ENCODE assay signal across 9 cellular contexts in the genomic region with DNA sequence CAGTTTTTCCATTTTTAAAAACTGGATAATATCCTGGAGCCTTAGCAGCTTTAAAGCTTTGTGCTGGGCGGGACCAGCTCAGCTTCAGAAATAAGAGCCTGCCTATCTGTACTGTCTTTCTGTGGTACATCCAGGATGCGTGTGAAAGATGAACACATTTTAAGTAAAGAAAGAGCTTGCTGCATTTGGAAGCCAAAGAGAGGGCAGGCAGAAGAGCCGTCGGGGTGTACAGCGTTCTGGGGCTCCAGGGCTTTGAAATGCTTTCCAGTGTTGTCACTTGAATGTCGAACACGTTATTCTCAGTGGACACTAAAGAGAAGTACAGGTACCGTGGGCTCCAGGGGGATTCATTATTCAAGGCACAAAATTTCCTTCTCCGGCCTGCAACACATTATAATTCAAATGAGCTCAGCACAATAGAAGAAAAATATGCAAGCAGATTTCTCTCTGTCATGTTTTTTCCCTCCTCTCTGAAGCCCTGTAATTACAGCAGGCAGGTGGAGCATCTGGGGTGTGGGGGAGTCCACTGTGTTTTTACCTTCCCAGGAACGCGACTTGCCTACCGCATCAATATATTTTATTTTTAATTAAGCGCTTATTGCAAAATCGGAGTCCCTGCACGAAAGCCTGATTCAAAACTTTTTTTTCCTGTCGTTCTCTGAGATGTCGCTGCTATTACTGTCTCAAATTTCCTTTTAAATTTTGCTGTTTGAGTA.
DNase-seq lines count a peak whose midpoint lies in the region; ATAC-seq and TF ChIP-seq lines count a peak whose summit lies in the region.
"Had no signal": no experiment of that assay in that cellular context is flagged by ENCODE, and none has a peak within 500 bp of the region (broad histone marks: within the 10 kb centered on the region; RNA-seq: fewer than 3 reads in every experiment).

No MANE protein-coding gene starts in this region.

- no peak overlapping the region for H3K27ac ChIP-seq in effector memory CD4-positive, alpha-beta T cell (ENCODE audit: insufficient read depth, low read length, poor library complexity, severe bottlenecking)
- H3K27ac ChIP-seq in muscle layer of colon (ENCODE audit: low read depth, low read length) (peak overlapping the region; percentile 92), upper lobe of right lung (peak overlapping the region; percentile 86)

- peaks cover 17% of the 10 kb centered on the region for H3K27me3 Mint-ChIP-seq in activated naive CD8-positive, alpha-beta T cell
- H3K27me3 Mint-ChIP-seq in activated naive CD8-positive, alpha-beta T cell treated with anti-CD3 and anti-CD28 coated beads, Interleukin-2, amount 50 U/mL, for 24 hours = peaks cover 51% of the 10 kb centered on the region

- TF ChIP-seq CTCF in upper lobe of right lung (IDR thresholded peaks at IDR 0.05) = no peak

- H3K4me3 Mint-ChIP-seq in activated naive CD8-positive, alpha-beta T cell = peak overlapping the region; percentile 65
- no peak overlapping the region for H3K4me3 Mint-ChIP-seq in activated naive CD8-positive, alpha-beta T cell treated with anti-CD3 and anti-CD28 coated beads, Interleukin-2, amount 50 U/mL, for 24 hours

- H3K36me3 Mint-ChIP-seq in activated naive CD8-positive, alpha-beta T cell = no peaks in the 10 kb centered on the region
- H3K36me3 Mint-ChIP-seq in activated naive CD8-positive, alpha-beta T cell treated with anti-CD3 and anti-CD28 coated beads, Interleukin-2, amount 50 U/mL, for 24 hours (ENCODE audit: low read depth) = no peaks in the 10 kb centered on the region

- no peaks in the 10 kb centered on the region for H3K9me3 Mint-ChIP-seq in activated naive CD8-positive, alpha-beta T cell (ENCODE audit: low read depth)
- no peaks in the 10 kb centered on the region for H3K9me3 Mint-ChIP-seq in activated naive CD8-positive, alpha-beta T cell treated with anti-CD3 and anti-CD28 coated beads, Interleukin-2, amount 50 U/mL, for 24 hours

- peaks cover 7% of the 10 kb centered on the region for H3K4me1 ChIP-seq in effector memory CD4-positive, alpha-beta T cell (ENCODE audit: control insufficient read depth, insufficient read depth, low read length, poor library complexity, severe bottlenecking)
- H3K4me1 ChIP-seq in muscle layer of colon (ENCODE audit: insufficient read depth, low read length) (peaks cover 25% of the 10 kb centered on the region), upper lobe of right lung (no peaks in the 10 kb centered on the region)

- H3K9ac ChIP-seq in muscle layer of colon (ENCODE audit: low read length) = peak overlapping the region; percentile 42

- DNase-seq in activated naive CD8-positive, alpha-beta T cell treated with anti-CD3 and anti-CD28 coated beads, Interleukin-2, amount 50 U/mL, for 24 hours = no peak
- DNase-seq in effector memory CD4-positive, alpha-beta T cell = no peak
- DNase-seq in upper lobe of right lung = no peak
- no peak for DNase-seq in HPDE6-E6E7 (ENCODE audit: extremely low spot score)
- no peak for DNase-seq in glomerular visceral epithelial cell (ENCODE audit: extremely low spot score)
- DNase-seq in amniotic stem cell (lab: John Stamatoyannopoulos, UW) = no peak
- DNase-seq: GF-D8 had no signal

- H3K4me3 ChIP-seq in effector memory CD4-positive, alpha-beta T cell (ENCODE audit: insufficient read depth, low read depth, low read length, poor library complexity, severe bottlenecking) = peak overlapping the region; percentile 46
- peak overlapping the region; percentile 65 to 97 for H3K4me3 ChIP-seq in muscle layer of colon (ENCODE audit: low read depth in 1 of 2, low read length in 2 of 2)
- peak overlapping the region; percentile 57 for H3K4me3 ChIP-seq in upper lobe of right lung

- no peak overlapping the region for H3K27ac Mint-ChIP-seq in activated naive CD8-positive, alpha-beta T cell
- H3K27ac Mint-ChIP-seq in activated naive CD8-positive, alpha-beta T cell treated with anti-CD3 and anti-CD28 coated beads, Interleukin-2, amount 50 U/mL, for 24 hours = no peak overlapping the region

- H3K36me3 ChIP-seq in effector memory CD4-positive, alpha-beta T cell (ENCODE audit: control insufficient read depth, insufficient read depth, low read length) = no peaks in the 10 kb centered on the region
- H3K36me3 ChIP-seq in muscle layer of colon (ENCODE audit: insufficient read depth, low read length) = no peaks in the 10 kb centered on the region
- H3K36me3 ChIP-seq in upper lobe of right lung = no peaks in the 10 kb centered on the region

- no peaks in the 10 kb centered on the region for H3K9me3 ChIP-seq in effector memory CD4-positive, alpha-beta T cell (ENCODE audit: control insufficient read depth, low read length)
- H3K9me3 ChIP-seq in muscle layer of colon (ENCODE audit: low read length) (no peaks in the 10 kb centered on the region), upper lobe of right lung (no peaks in the 10 kb centered on the region)

- ATAC-seq in activated naive CD8-positive, alpha-beta T cell treated with anti-CD3 and anti-CD28 coated beads, Interleukin-2, amount 50 U/mL, for 24 hours = no peak
- no peak for ATAC-seq in upper lobe of right lung

- peaks cover 11% of the 10 kb centered on the region for H3K4me1 Mint-ChIP-seq in activated naive CD8-positive, alpha-beta T cell (ENCODE audit: low read depth)
- peaks cover 12% of the 10 kb centered on the region for H3K4me1 Mint-ChIP-seq in activated naive CD8-positive, alpha-beta T cell treated with anti-CD3 and anti-CD28 coated beads, Interleukin-2, amount 50 U/mL, for 24 hours

- peaks cover 20% of the 10 kb centered on the region for H3K27me3 ChIP-seq in effector memory CD4-positive, alpha-beta T cell (replicated peaks; ENCODE audit: control insufficient read depth, insufficient read depth, low read length, poor library complexity, severe bottlenecking)
- no peaks in the 10 kb centered on the region for H3K27me3 ChIP-seq in muscle layer of colon (ENCODE audit: control insufficient read depth in 1 of 2, insufficient read depth in 2 of 2, low read length in 2 of 2)
- no peaks in the 10 kb centered on the region for H3K27me3 ChIP-seq in upper lobe of right lung

- intact Hi-C loops in upper lobe of right lung (cut with DNase I) = no loop called here
